Comparison of ENCODE assay signal across 9 cellular contexts in the genomic region with DNA sequence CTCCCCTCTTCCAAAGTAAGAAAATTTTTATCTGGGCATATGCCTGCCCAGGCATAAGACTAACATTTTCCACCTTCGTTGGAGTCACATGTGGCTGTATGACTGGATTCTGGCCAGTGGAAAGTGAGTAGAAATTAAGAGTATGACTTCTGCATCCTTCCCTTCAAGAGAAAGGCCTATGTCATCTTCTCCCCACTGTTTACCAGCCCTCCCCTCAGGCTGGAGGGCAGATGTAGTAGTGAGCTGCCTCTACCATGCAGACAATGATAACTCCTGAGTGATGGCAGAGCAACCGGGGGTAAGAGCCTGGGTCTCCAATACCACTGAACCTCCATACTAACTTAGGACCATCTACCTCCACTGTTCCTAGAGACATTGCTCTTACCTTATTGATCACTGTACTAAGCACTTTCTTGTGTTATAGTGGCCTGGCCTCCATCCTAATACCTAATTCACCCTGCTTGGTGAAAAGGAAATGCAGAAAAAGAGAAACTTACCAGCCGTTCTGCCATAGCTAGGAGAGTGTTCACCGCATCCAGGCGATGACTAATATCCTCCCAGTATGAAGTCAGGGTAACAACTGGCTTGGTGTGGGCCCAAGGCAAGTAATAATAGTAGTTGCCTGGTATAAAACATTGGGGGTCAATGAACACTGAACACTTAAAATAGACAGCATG.
DNase-seq lines count a peak whose midpoint lies in the region; ATAC-seq and TF ChIP-seq lines count a peak whose summit lies in the region.
"Had no signal": no experiment of that assay in that cellular context is flagged by ENCODE, and none has a peak within 500 bp of the region (broad histone marks: within the 10 kb centered on the region; RNA-seq: fewer than 3 reads in every experiment).

No MANE protein-coding gene starts in this region.

- peaks cover 31% of the 10 kb centered on the region for H3K4me1 Mint-ChIP-seq in activated CD4-positive, alpha-beta T cell treated with anti-CD3 and anti-CD28 coated beads, Interleukin-2, amount 10 ng/mL, durations not matched to agents 7 days and 5 days

- peak; percentile 87 for DNase-seq in HCEC 1CT
- DNase-seq in activated CD4-positive, alpha-beta T cell treated with anti-CD3 and anti-CD28 coated beads, Interleukin-2, amount 10 ng/mL, durations not matched to agents 7 days and 5 days = peak; percentile 49
- no peak for DNase-seq in epithelial cell of prostate (ENCODE audit: low read depth, low spot score)
- DNase-seq in stimulated activated CD4-positive, alpha-beta T cell treated with anti-CD3 and anti-CD28 coated beads, TNF-alpha, amount 100 ng/mL, for 24 hours (ENCODE audit: low read depth in 3 of 3) = peak; percentile 7 to 45 (median 30)
- no peak for DNase-seq in NCI-H748 (lab: John Stamatoyannopoulos, UW; ENCODE audit: unreplicated experiment)
- no peak for DNase-seq in KG1 (lab: John Stamatoyannopoulos, UW)
- no peak for DNase-seq in omental fat pad (ENCODE audit: low spot score)
- DNase-seq in NCI-H1105 (lab: John Stamatoyannopoulos, UW) = no peak
- DNase-seq: nucleus accumbens had no signal

- ATAC-seq in omental fat pad (ENCODE audit: low FRiP score) = no peak

- no peak for TF ChIP-seq CTCF in omental fat pad (IDR thresholded peaks at IDR 0.05)

- peaks cover 3% of the 10 kb centered on the region for H3K36me3 Mint-ChIP-seq in activated CD4-positive, alpha-beta T cell treated with anti-CD3 and anti-CD28 coated beads, Interleukin-2, amount 10 ng/mL, durations not matched to agents 7 days and 5 days (ENCODE audit: low read depth)

- H3K27ac Mint-ChIP-seq in activated CD4-positive, alpha-beta T cell treated with anti-CD3 and anti-CD28 coated beads, Interleukin-2, amount 10 ng/mL, durations not matched to agents 7 days and 5 days = peak overlapping the region; percentile 76

- H3K9me3 Mint-ChIP-seq in activated CD4-positive, alpha-beta T cell treated with anti-CD3 and anti-CD28 coated beads, Interleukin-2, amount 10 ng/mL, durations not matched to agents 7 days and 5 days = no peaks in the 10 kb centered on the region

- H3K27ac ChIP-seq in epithelial cell of prostate = peak overlapping the region; percentile 98

- POLR2A ChIA-PET in activated CD4-positive, alpha-beta T cell treated with anti-CD3 and anti-CD28 coated beads, Interleukin-2, amount 10 ng/mL, durations not matched to agents 7 days and 5 days (lab: Charles Lee) = interaction anchor here (0.7 kb wide), 1 partner anchor 105 kb away, joined by 3 read pairs; no protein-coding TSS in a partner anchor

- CTCF ChIA-PET in activated CD4-positive, alpha-beta T cell treated with anti-CD3 and anti-CD28 coated beads, Interleukin-2, amount 10 ng/mL, durations not matched to agents 7 days and 5 days (lab: Charles Lee) = interaction anchor here (0.6 to 6.1 kb wide), 11 partner anchors 9 to 132 kb away, joined by 3 to 109 read pairs (median 4); a partner anchor contains a TSS

- H3K27me3 Mint-ChIP-seq in activated CD4-positive, alpha-beta T cell treated with anti-CD3 and anti-CD28 coated beads, Interleukin-2, amount 10 ng/mL, durations not matched to agents 7 days and 5 days = no peaks in the 10 kb centered on the region

- no peak overlapping the region for H3K4me3 Mint-ChIP-seq in activated CD4-positive, alpha-beta T cell treated with anti-CD3 and anti-CD28 coated beads, Interleukin-2, amount 10 ng/mL, durations not matched to agents 7 days and 5 days

Comparison
In these comparisons a context has a peak if more than half of its experiments do, and no peak if none do; other contexts are left out.
1. DNase-seq: peak in HCEC 1CT (single experiment), activated CD4-positive, alpha-beta T cell treated with anti-CD3 and anti-CD28 coated beads, Interleukin-2, amount 10 ng/mL, durations not matched to agents 7 days and 5 days (single experiment) and stimulated activated CD4-positive, alpha-beta T cell treated with anti-CD3 and anti-CD28 coated beads, TNF-alpha, amount 100 ng/mL, for 24 hours (3 of 3); none in epithelial cell of prostate (single experiment), NCI-H748 (single experiment), KG1 (single experiment), omental fat pad (single experiment) and NCI-H1105 (single experiment).